In genomic region chr7:46969303-46970130, GRCh38 we compare ENCODE assay signal across 16 cellular contexts.
DNase-seq lines count a peak whose midpoint lies in the region; ATAC-seq and TF ChIP-seq lines count a peak whose summit lies in the region.
"Had no signal": no experiment of that assay in that cellular context is flagged by ENCODE, and none has a peak within 500 bp of the region (broad histone marks: within the 10 kb centered on the region; RNA-seq: fewer than 3 reads in every experiment).

No MANE protein-coding gene starts in this region.

- no peak overlapping the region for H3K27ac ChIP-seq in left ventricle myocardium inferior (replicated peaks)
- H3K27ac ChIP-seq: psoas muscle, upper lobe of right lung had no signal

- H3K36me3 Mint-ChIP-seq in mesothelial cell of epicardium = peaks cover 26% of the 10 kb centered on the region

- no peaks in the 10 kb centered on the region for H3K36me3 ChIP-seq in left ventricle myocardium inferior
- H3K36me3 ChIP-seq: upper lobe of right lung had no signal

- peaks cover 44% of the 10 kb centered on the region for H3K9me3 Mint-ChIP-seq in mesothelial cell of epicardium

- peaks cover 41% of the 10 kb centered on the region for H3K9me3 ChIP-seq in left ventricle myocardium inferior (replicated peaks)

- H3K4me1 ChIP-seq in left ventricle myocardium inferior = no peaks in the 10 kb centered on the region
- H3K4me1 ChIP-seq: psoas muscle, upper lobe of right lung had no signal

- in situ Hi-C loops in Caki2 (cut with HindIII; ENCODE audit: low pct_unique_long_range_greater_than_20kb, low sequenced_read_pairs) (loop anchor here (25.0 kb wide), 1 partner anchor 182 kb away; no protein-coding TSS in a partner anchor), GM13976 (cut with MboI; ENCODE audit: low sequenced_read_pairs, unreplicated experiment) (no loop called here)

- intact Hi-C loops in left ventricle myocardium inferior (cut with micrococcal nuclease) = no loop called here

- H3K27me3 Mint-ChIP-seq in mesothelial cell of epicardium (ENCODE audit: low read depth) = no peaks in the 10 kb centered on the region

- TF ChIP-seq CTCF in choroid plexus epithelial cell (conservative IDR thresholded peaks at IDR 0.05; ENCODE audit: low read depth, low read length) (no peak), mesothelial cell of epicardium (IDR thresholded peaks at IDR 0.05; ENCODE audit: unreplicated experiment) (no peak), left ventricle myocardium inferior (IDR thresholded peaks at IDR 0.05; ENCODE audit: borderline replicate concordance) (no peak), GM13976 (IDR thresholded peaks at IDR 0.05; ENCODE audit: borderline replicate concordance, control extremely low read depth, extremely low read depth, insufficient read depth, missing control alignments) (no peak)

- ATAC-seq in GM19395 (IDR thresholded peaks at IDR 0.05; ENCODE audit: unreplicated experiment) = no peak
- ATAC-seq: psoas muscle, upper lobe of right lung, WTC11 had no signal

- no peak overlapping the region for H3K4me3 ChIP-seq in choroid plexus epithelial cell (ENCODE audit: low read depth, low read length)
- H3K4me3 ChIP-seq in left ventricle myocardium inferior = no peak overlapping the region
- H3K4me3 ChIP-seq: psoas muscle, upper lobe of right lung had no signal

- peak overlapping the region; percentile 6 for H3K27ac Mint-ChIP-seq in mesothelial cell of epicardium
- H3K27ac Mint-ChIP-seq: WTC11 had no signal

- H3K4me3 Mint-ChIP-seq in mesothelial cell of epicardium = no peak overlapping the region
- H3K4me3 Mint-ChIP-seq: WTC11 had no signal

- DNase-seq in Caki2 (ENCODE audit: low read depth) (peak; percentile 95), LoVo (ENCODE audit: low spot score) (peak; percentile 78), choroid plexus epithelial cell (ENCODE audit: low read depth) (peak; percentile 73), mesothelial cell of epicardium (ENCODE audit: low spot score in 2 of 2, unreplicated experiment in 2 of 2) (no peak), left ventricle myocardium inferior (no peak), Kasumi-1 (lab: John Stamatoyannopoulos, UW) (no peak), GM13976 (ENCODE audit: low spot score) (no peak)
- DNase-seq: activated naive CD4-positive, alpha-beta T cell treated with anti-CD3 and anti-CD28 coated beads, Interleukin-2, amount 50 U/mL, for 16 hours; DMS79; NCI-H2081 treated with DMSO at 0.1 percent for 48 hours; NCI-H82; psoas muscle; SK-N-SH; upper lobe of right lung had no signal

- no peaks in the 10 kb centered on the region for H3K27me3 ChIP-seq in left ventricle myocardium inferior (ENCODE audit: low read depth)
- H3K27me3 ChIP-seq: upper lobe of right lung had no signal

- peaks cover 6% of the 10 kb centered on the region for H3K4me1 Mint-ChIP-seq in mesothelial cell of epicardium
- H3K4me1 Mint-ChIP-seq: WTC11 had no signal

Comparison
In these comparisons a context has a peak if more than half of its experiments do, and no peak if none do; other contexts are left out.
1. DNase-seq: peak in Caki2 (single experiment), LoVo (single experiment) and choroid plexus epithelial cell (single experiment); none in mesothelial cell of epicardium (0 of 2), left ventricle myocardium inferior (single experiment), Kasumi-1 (0 of 2) and GM13976 (single experiment).